Comparison of ENCODE assay signal across 8 cellular contexts in genomic region chr1:112714313-112715263, GRCh38. TPM values are rescaled to one million over a fixed set of nuclear protein-coding genes. Genes with fewer than 3 reads are reported as not detected.
DNase-seq lines count a peak whose midpoint lies in the region; ATAC-seq and TF ChIP-seq lines count a peak whose summit lies in the region.

No MANE protein-coding gene starts in this region.

- ATAC-seq in GM21390 (IDR thresholded peaks at IDR 0.05; ENCODE audit: unreplicated experiment): peak; percentile 9
- ATAC-seq in HG03565 (IDR thresholded peaks at IDR 0.05; ENCODE audit: unreplicated experiment): no peak

- H3K4me1 Mint-ChIP-seq in CD14-positive monocyte: peaks cover 28% of the 10 kb centered on the region

- H3K36me3 Mint-ChIP-seq in CD14-positive monocyte: peaks cover 0 to 1% of the 10 kb centered on the region in 2 donors

- peaks cover 9% of the 10 kb centered on the region for H3K36me3 ChIP-seq in NT2/D1 (ENCODE audit: insufficient read depth, insufficient read length, low read length)
- H3K36me3 ChIP-seq in uterus: no peaks in the 10 kb centered on the region

- H3K27me3 ChIP-seq in NT2/D1 (ENCODE audit: insufficient read depth, insufficient read length) (peaks cover 46% of the 10 kb centered on the region), uterus (no peaks in the 10 kb centered on the region)

- H3K4me3 Mint-ChIP-seq in CD14-positive monocyte: peak overlapping the region; percentile 89 to 94

- H3K4me3 ChIP-seq in NT2/D1 (ENCODE audit: insufficient read length, low read depth): peak overlapping the region; percentile 68
- H3K4me3 ChIP-seq in coronary artery: peak overlapping the region; percentile 86
- H3K4me3 ChIP-seq in uterus: peak overlapping the region; percentile 39 to 70

- no peak for DNase-seq in CD14-positive monocyte (ENCODE audit: low spot score)
- no peak for DNase-seq in NT2/D1 (ENCODE audit: low read depth, low spot score)
- peak; percentile 78 for DNase-seq in coronary artery (ENCODE audit: low spot score)
- peak; percentile 90 for DNase-seq in mesenteric fat pad (ENCODE audit: low spot score)
- DNase-seq in uterus: peak in 1 of 2 donors; percentile 41
- DNase-seq in HuH-7.5 (ENCODE audit: low spot score): no peak

- H3K9ac ChIP-seq in NT2/D1 (ENCODE audit: insufficient read length, low read depth): peak overlapping the region; percentile 76

- TF ChIP-seq CTCF in CD14-positive monocyte (IDR thresholded peaks at IDR 0.05) (no peak), coronary artery (IDR thresholded peaks at IDR 0.05) (no peak), uterus (IDR thresholded peaks at IDR 0.05) (peak in 1 of 4 experiments; percentile 7)

- intact Hi-C loops in CD14-positive monocyte (cut with micrococcal nuclease): loop anchor here (5.0 to 10.0 kb wide), 6 partner anchors 93 to 1570 kb away; partner anchors contain the start of genes LRIG2 (in 1 of the 2) and SLC16A1 (in 1 of the 2)
- intact Hi-C loops in uterus (cut with DNase I; ENCODE audit: low total_unique reads): loop anchor here (5.0 to 10.0 kb wide), 2 partner anchors 243 to 250 kb away; partner anchors contain the start of gene SLC16A1

- H3K9me3 ChIP-seq in NT2/D1 (ENCODE audit: insufficient read depth, low read length) (no peaks in the 10 kb centered on the region), uterus (no peaks in the 10 kb centered on the region)

- TF ChIP-seq POLR2A in uterus (IDR thresholded peaks at IDR 0.05): peak in 1 of 2 donors; percentile 20

- H3K4me1 ChIP-seq in NT2/D1 (ENCODE audit: insufficient read depth, insufficient read length) (peaks cover 26% of the 10 kb centered on the region), uterus (peaks cover 0 to 13% of the 10 kb centered on the region in 2 donors)

- H3K27me3 Mint-ChIP-seq in CD14-positive monocyte (ENCODE audit: low read depth in 3 of 3): peaks cover 25 to 52% (median 33%) of the 10 kb centered on the region in 3 donors

- no peaks in the 10 kb centered on the region for H3K9me3 Mint-ChIP-seq in CD14-positive monocyte

- H3K27ac Mint-ChIP-seq in CD14-positive monocyte: peak overlapping the region in 3 of 7 donors; percentile 40 to 73 (median 68)

- peak overlapping the region; percentile 50 to 62 for H3K27ac ChIP-seq in coronary artery
- peak overlapping the region; percentile 15 to 79 for H3K27ac ChIP-seq in uterus

RNA-seq across cellular contexts. Expression of gene PPM1J, which starts 0.5 kb away (rescaled TPM):
- polyA plus RNA-seq in CD14-positive monocyte: under 1 TPM; 0.28 to 0.75 TPM
- 0.61 TPM for total RNA-seq in mesenteric fat pad
- 1 to 10 TPM in 2 of 4 donors, under 1 TPM in 1, not detected in 1; 0.90 to 4.2 (median 2.6) TPM for total RNA-seq in uterus

RNA-seq across cellular contexts. Expression of gene RHOC, which starts 7.7 kb away (rescaled TPM):
- polyA plus RNA-seq in CD14-positive monocyte: 10 to 100 TPM; 78.9 to 91.5 TPM
- total RNA-seq in mesenteric fat pad: 253 TPM
- total RNA-seq in uterus: 100 to 1,000 TPM; 176 to 314 (median 279) TPM

RNA-seq across cellular contexts. Expression of gene MOV10, which starts 40.1 kb away (rescaled TPM):
- 10 to 100 TPM; 12.0 to 13.6 TPM for polyA plus RNA-seq in CD14-positive monocyte
- total RNA-seq in mesenteric fat pad (38.0 TPM), uterus (10 to 100 TPM; 10.3 to 91.9 (median 55.5) TPM)

Comparison
In these comparisons a context has a peak if more than half of its experiments do, and no peak if none do; other contexts are left out.
1. DNase-seq: peak in coronary artery (single experiment) and mesenteric fat pad (single experiment); none in CD14-positive monocyte (single experiment), NT2/D1 (single experiment) and HuH-7.5 (single experiment).
2. Peak in every context shown above with its lines, with median percentiles within 50 percentile points of each other: H3K4me3 ChIP-seq.